8 cellular contexts compared by ENCODE assay signal in genomic region chr22:26550498-26551033, GRCh38. TPM values are rescaled to one million over a fixed set of nuclear protein-coding genes. Genes with fewer than 3 reads are reported as not detected.
DNase-seq lines count a peak whose midpoint lies in the region; ATAC-seq, FAIRE-seq and TF ChIP-seq lines count a peak whose summit lies in the region.

No MANE protein-coding gene starts in this region.

- peak overlapping the region; percentile 39 for H3K4me3 ChIP-seq in thoracic aorta

- ATAC-seq in thoracic aorta (ENCODE audit: insufficient number of reproducible peaks, low FRiP score, low read depth) (peak; percentile 62), HG03175 (IDR thresholded peaks at IDR 0.05; ENCODE audit: unreplicated experiment) (no peak), GM21825 (IDR thresholded peaks at IDR 0.05; ENCODE audit: unreplicated experiment) (no peak)
- ATAC-seq in activated T-cell treated with anti-CD3 and anti-CD28 coated beads, Interleukin-2, amount 50 U/mL, for 4 hours = no peak

- H3K36me3 Mint-ChIP-seq in activated T-cell treated with anti-CD3 and anti-CD28 coated beads, Interleukin-2, amount 50 U/mL, for 4 hours (ENCODE audit: insufficient read depth) = peaks cover 4% of the 10 kb centered on the region

- FAIRE-seq in HTR-8/SVneo (lab: Jason Lieb, UNC) = no peak

- H3K9me3 ChIP-seq in thoracic aorta = no peaks in the 10 kb centered on the region

- H3K27me3 Mint-ChIP-seq in activated T-cell treated with anti-CD3 and anti-CD28 coated beads, Interleukin-2, amount 50 U/mL, for 4 hours (ENCODE audit: low read depth) = no peaks in the 10 kb centered on the region

- no peak overlapping the region for H3K4me3 Mint-ChIP-seq in activated T-cell treated with anti-CD3 and anti-CD28 coated beads, Interleukin-2, amount 50 U/mL, for 4 hours

- no peaks in the 10 kb centered on the region for H3K36me3 ChIP-seq in thoracic aorta

- no peaks in the 10 kb centered on the region for H3K9me3 Mint-ChIP-seq in activated T-cell treated with anti-CD3 and anti-CD28 coated beads, Interleukin-2, amount 50 U/mL, for 4 hours

- no peak for TF ChIP-seq CTCF in thoracic aorta (IDR thresholded peaks at IDR 0.05)

- no peaks in the 10 kb centered on the region for H3K27me3 ChIP-seq in thoracic aorta (replicated peaks; ENCODE audit: insufficient read depth)

- DNase-seq in HTR-8/SVneo (ENCODE audit: insufficient read length, low spot score) (peak; percentile 65), brain pericyte (ENCODE audit: low read depth, low spot score) (peak; percentile 63), kidney tubule cell (ENCODE audit: low spot score) (peak; percentile 74), thoracic aorta (ENCODE audit: low spot score) (no peak), SHP77 treated with DMSO at 0.1 percent for 48 hours (lab: John Stamatoyannopoulos, UW) (no peak)
- DNase-seq in activated T-cell treated with anti-CD3 and anti-CD28 coated beads, Interleukin-2, amount 50 U/mL, for 4 hours = no peak

- peak overlapping the region in 1 of 2 donors; percentile 47 for H3K27ac ChIP-seq in thoracic aorta

- H3K4me1 Mint-ChIP-seq in activated T-cell treated with anti-CD3 and anti-CD28 coated beads, Interleukin-2, amount 50 U/mL, for 4 hours (ENCODE audit: low read depth) = peaks cover 25% of the 10 kb centered on the region

- peaks cover 0 to 17% of the 10 kb centered on the region in 2 donors for H3K4me1 ChIP-seq in thoracic aorta (ENCODE audit: control insufficient read depth in 1 of 2, low read depth in 2 of 2)

RNA-seq across cellular contexts. Expression of gene TFIP11, which starts 38.3 kb away (rescaled TPM):
- total RNA-seq in thoracic aorta = 10 to 100 TPM; 21.7 to 60.6 TPM
- total RNA-seq in activated T-cell treated with anti-CD3 and anti-CD28 coated beads, Interleukin-2, amount 50 U/mL, for 4 hours = 10 to 100 TPM; 52.4 to 68.5 (median 61.0) TPM

RNA-seq across cellular contexts. Expression of gene TPST2, which starts 39.4 kb away (rescaled TPM):
- total RNA-seq in thoracic aorta = 10 to 100 TPM; 37.7 to 82.3 TPM
- 10 to 100 TPM; 32.5 to 45.4 (median 38.8) TPM for total RNA-seq in activated T-cell treated with anti-CD3 and anti-CD28 coated beads, Interleukin-2, amount 50 U/mL, for 4 hours

Comparison
In these comparisons a context has a peak if more than half of its experiments do, and no peak if none do; other contexts are left out.
1. DNase-seq: peak in HTR-8/SVneo (single experiment), brain pericyte (single experiment) and kidney tubule cell (single experiment); none in thoracic aorta (single experiment), SHP77 treated with DMSO at 0.1 percent for 48 hours (single experiment) and activated T-cell treated with anti-CD3 and anti-CD28 coated beads, Interleukin-2, amount 50 U/mL, for 4 hours (single experiment).